ENCODE assay signal across 11 cellular contexts in genomic region chr11:3823762-3824506, GRCh38. TPM values are rescaled to one million over a fixed set of nuclear protein-coding genes. Genes with fewer than 3 reads are reported as not detected.
DNase-seq lines count a peak whose midpoint lies in the region; ATAC-seq and TF ChIP-seq lines count a peak whose summit lies in the region.
"Had no signal": no experiment of that assay in that cellular context is flagged by ENCODE, and none has a peak within 500 bp of the region (broad histone marks: within the 10 kb centered on the region; RNA-seq: fewer than 3 reads in every experiment).

No MANE protein-coding gene starts in this region.

- no peaks in the 10 kb centered on the region for H3K9me3 ChIP-seq in CD4-positive, alpha-beta T cell (ENCODE audit: control insufficient read depth, low read length)
- H3K9me3 ChIP-seq: pancreas, vagina had no signal

- TF ChIP-seq POLR2A in GM18951 (IDR thresholded peaks at IDR 0.05; ENCODE audit: extremely low read depth, insufficient read depth, insufficient read length): peak; percentile 11

- H3K27me3 ChIP-seq in CD4-positive, alpha-beta T cell (ENCODE audit: control insufficient read depth, insufficient read depth, low read length): no peaks in the 10 kb centered on the region
- H3K27me3 ChIP-seq: pancreas, vagina had no signal

- in situ Hi-C loops in GM18951 (cut with MboI; ENCODE audit: low sequenced_read_pairs, unreplicated experiment): no loop called here

- CTCF ChIA-PET in CD4-positive, alpha-beta T cell (lab: Charles Lee): interaction anchor here (2.0 kb wide), 1 partner anchor 31 kb away, joined by 9 read pairs; the partner anchor contains the start of gene STIM1

- H3K4me1 Mint-ChIP-seq in CD4-positive, alpha-beta T cell (ENCODE audit: low read depth): peaks cover 38% of the 10 kb centered on the region
- peaks cover 24% of the 10 kb centered on the region for H3K4me1 Mint-ChIP-seq in activated T-helper 2 cell treated with anti-CD3 and anti-CD28 coated beads, Interferon-gamma antibody, Interleukin-2, Interleukin-4, amounts not matched to agents 10 μg/mL and 5 μg/mL and 100 μg/mL, durations not matched to agents 14 hours and 24 hours and 36 hours (ENCODE audit: low read depth)
- peaks cover 37% of the 10 kb centered on the region for H3K4me1 Mint-ChIP-seq in nephron progenitor cell

- H3K36me3 Mint-ChIP-seq in CD4-positive, alpha-beta T cell (ENCODE audit: low read depth): peaks cover 43% of the 10 kb centered on the region
- H3K36me3 Mint-ChIP-seq in activated T-helper 2 cell treated with anti-CD3 and anti-CD28 coated beads, Interferon-gamma antibody, Interleukin-2, Interleukin-4, amounts not matched to agents 10 μg/mL and 5 μg/mL and 100 μg/mL, durations not matched to agents 14 hours and 24 hours and 36 hours (ENCODE audit: low read depth): peaks cover 56% of the 10 kb centered on the region
- peaks cover 50% of the 10 kb centered on the region for H3K36me3 Mint-ChIP-seq in nephron progenitor cell (ENCODE audit: low read depth)

- intact Hi-C loops in CD4-positive, alpha-beta T cell (cut with DNase I, micrococcal nuclease): loop anchor here (1.0 to 2.0 kb wide), 2 partner anchors 15 to 58 kb away; no protein-coding TSS in a partner anchor
- intact Hi-C loops in activated T-helper 2 cell treated with anti-CD3 and anti-CD28 coated beads, Interferon-gamma antibody, Interleukin-2, Interleukin-4, amounts not matched to agents 10 μg/mL and 5 μg/mL and 100 μg/mL, durations not matched to agents 14 hours and 24 hours and 36 hours (cut with micrococcal nuclease): loop anchor here (1.0 kb wide), 2 partner anchors 17 to 248 kb away; no protein-coding TSS in a partner anchor

- H3K27ac Mint-ChIP-seq in CD4-positive, alpha-beta T cell: peak overlapping the region; percentile 77
- peak overlapping the region; percentile 48 for H3K27ac Mint-ChIP-seq in activated T-helper 2 cell treated with anti-CD3 and anti-CD28 coated beads, Interferon-gamma antibody, Interleukin-2, Interleukin-4, amounts not matched to agents 10 μg/mL and 5 μg/mL and 100 μg/mL, durations not matched to agents 14 hours and 24 hours and 36 hours
- H3K27ac Mint-ChIP-seq in nephron progenitor cell: peak overlapping the region; percentile 77

- no peak overlapping the region for H3K4me3 Mint-ChIP-seq in CD4-positive, alpha-beta T cell
- H3K4me3 Mint-ChIP-seq in activated T-helper 2 cell treated with anti-CD3 and anti-CD28 coated beads, Interferon-gamma antibody, Interleukin-2, Interleukin-4, amounts not matched to agents 10 μg/mL and 5 μg/mL and 100 μg/mL, durations not matched to agents 14 hours and 24 hours and 36 hours (ENCODE audit: low read depth): no peak overlapping the region
- H3K4me3 Mint-ChIP-seq in nephron progenitor cell: no peak overlapping the region

- no peak overlapping the region for H3K27ac ChIP-seq in CD4-positive, alpha-beta T cell (ENCODE audit: low read depth, low read length)
- H3K27ac ChIP-seq: pancreas, vagina had no signal

- no peaks in the 10 kb centered on the region for H3K27me3 Mint-ChIP-seq in CD4-positive, alpha-beta T cell
- no peaks in the 10 kb centered on the region for H3K27me3 Mint-ChIP-seq in activated T-helper 2 cell treated with anti-CD3 and anti-CD28 coated beads, Interferon-gamma antibody, Interleukin-2, Interleukin-4, amounts not matched to agents 10 μg/mL and 5 μg/mL and 100 μg/mL, durations not matched to agents 14 hours and 24 hours and 36 hours (ENCODE audit: low read depth)
- peaks cover 2% of the 10 kb centered on the region for H3K27me3 Mint-ChIP-seq in nephron progenitor cell (ENCODE audit: low read depth, poor library complexity)

- no peak for TF ChIP-seq CTCF in CD4-positive, alpha-beta T cell (IDR thresholded peaks at IDR 0.05)
- no peak for TF ChIP-seq CTCF in nephron progenitor cell (IDR thresholded peaks at IDR 0.05)

- no peak for DNase-seq in CD4-positive, alpha-beta T cell
- DNase-seq in activated T-helper 2 cell treated with anti-CD3 and anti-CD28 coated beads, Interferon-gamma antibody, Interleukin-2, Interleukin-4, amounts not matched to agents 10 μg/mL and 5 μg/mL and 100 μg/mL, durations not matched to agents 14 hours and 24 hours and 36 hours (ENCODE audit: low spot score): no peak
- DNase-seq in nephron progenitor cell (no peak), NCI-H1436 treated with DMSO at 0.1 percent for 48 hours (lab: John Stamatoyannopoulos, UW) (no peak), NCI-H2171 treated with DMSO at 0.1 percent for 48 hours (lab: John Stamatoyannopoulos, UW) (no peak), NCI-H748 (lab: John Stamatoyannopoulos, UW; ENCODE audit: unreplicated experiment) (no peak)
- DNase-seq: GOT3, NCI-H187 had no signal

- POLR2A ChIA-PET in CD4-positive, alpha-beta T cell (lab: Charles Lee): interaction anchor here (1.2 to 2.0 kb wide), 6 partner anchors 13 to 31 kb away, joined by 3 to 16 read pairs (median 12); partner anchors contain the start of gene RHOG

- no peak for ATAC-seq in CD4-positive, alpha-beta T cell (ENCODE audit: poor library complexity)

- no peaks in the 10 kb centered on the region for H3K9me3 Mint-ChIP-seq in CD4-positive, alpha-beta T cell
- no peaks in the 10 kb centered on the region for H3K9me3 Mint-ChIP-seq in activated T-helper 2 cell treated with anti-CD3 and anti-CD28 coated beads, Interferon-gamma antibody, Interleukin-2, Interleukin-4, amounts not matched to agents 10 μg/mL and 5 μg/mL and 100 μg/mL, durations not matched to agents 14 hours and 24 hours and 36 hours
- no peaks in the 10 kb centered on the region for H3K9me3 Mint-ChIP-seq in nephron progenitor cell

RNA-seq across cellular contexts. Expression of gene PGAP2, which starts 15.6 kb away (rescaled TPM):
- total RNA-seq in CD4-positive, alpha-beta T cell: 10 to 100 TPM; 20.9 to 23.6 TPM
- 23.8 and 30.3 TPM in 2 replicates for total RNA-seq in activated T-helper 2 cell treated with anti-CD3 and anti-CD28 coated beads, Interferon-gamma antibody, Interleukin-2, Interleukin-4, amounts not matched to agents 10 μg/mL and 5 μg/mL and 100 μg/mL, durations not matched to agents 14 hours and 24 hours and 36 hours

RNA-seq across cellular contexts. Expression of gene RHOG, which starts 16.8 kb away (rescaled TPM):
- total RNA-seq in CD4-positive, alpha-beta T cell: 100 to 1,000 TPM; 101 to 106 TPM
- 174 and 177 TPM in 2 replicates for total RNA-seq in activated T-helper 2 cell treated with anti-CD3 and anti-CD28 coated beads, Interferon-gamma antibody, Interleukin-2, Interleukin-4, amounts not matched to agents 10 μg/mL and 5 μg/mL and 100 μg/mL, durations not matched to agents 14 hours and 24 hours and 36 hours

RNA-seq across cellular contexts. Expression of gene NUP98, which starts 26.6 kb away (rescaled TPM):
- total RNA-seq in CD4-positive, alpha-beta T cell: 100 to 1,000 TPM; 161 to 186 TPM
- total RNA-seq in activated T-helper 2 cell treated with anti-CD3 and anti-CD28 coated beads, Interferon-gamma antibody, Interleukin-2, Interleukin-4, amounts not matched to agents 10 μg/mL and 5 μg/mL and 100 μg/mL, durations not matched to agents 14 hours and 24 hours and 36 hours: 123 and 131 TPM in 2 replicates

RNA-seq across cellular contexts. Expression of gene STIM1, which starts 31.5 kb away (rescaled TPM):
- total RNA-seq in CD4-positive, alpha-beta T cell: 10 to 100 TPM; 89.0 to 94.9 TPM
- total RNA-seq in activated T-helper 2 cell treated with anti-CD3 and anti-CD28 coated beads, Interferon-gamma antibody, Interleukin-2, Interleukin-4, amounts not matched to agents 10 μg/mL and 5 μg/mL and 100 μg/mL, durations not matched to agents 14 hours and 24 hours and 36 hours: 77.6 and 78.0 TPM in 2 replicates
